10 cellular contexts compared by ENCODE assay signal in the genomic region with DNA sequence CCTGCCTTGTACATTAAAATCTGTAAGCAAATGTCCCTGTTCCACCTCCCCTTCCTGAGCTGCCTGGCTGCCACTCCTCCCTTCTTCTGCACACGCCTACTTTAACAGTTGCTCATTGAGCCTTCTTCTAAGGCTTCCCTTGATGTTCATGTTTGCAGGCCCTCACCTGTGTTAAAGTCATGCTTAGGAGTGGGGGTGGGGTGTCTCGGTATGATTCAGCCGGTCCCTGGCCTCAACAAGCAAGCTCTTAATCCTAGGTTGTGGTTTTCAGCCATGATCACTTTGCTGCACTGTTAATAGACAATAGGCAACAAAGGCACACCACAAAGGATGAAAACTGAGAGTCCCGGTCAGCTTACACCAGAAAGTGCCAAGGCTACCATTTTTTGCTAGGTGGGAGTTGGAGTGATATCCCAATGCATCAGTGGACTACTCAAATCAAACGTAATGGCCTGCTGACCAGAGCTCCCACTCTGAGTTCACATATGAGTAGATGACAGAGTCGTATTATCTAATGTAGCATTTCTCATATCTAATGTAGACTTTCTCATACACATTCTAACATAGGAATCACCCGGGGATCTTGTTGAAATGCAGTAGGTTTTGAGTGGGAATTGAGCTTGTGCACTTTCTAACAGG. TPM values are rescaled to one million over a fixed set of nuclear protein-coding genes. Genes with fewer than 3 reads are reported as not detected.
DNase-seq lines count a peak whose midpoint lies in the region; ATAC-seq, FAIRE-seq and TF ChIP-seq lines count a peak whose summit lies in the region.
"Had no signal": no experiment of that assay in that cellular context is flagged by ENCODE, and none has a peak within 500 bp of the region (broad histone marks: within the 10 kb centered on the region; RNA-seq: fewer than 3 reads in every experiment).

No MANE protein-coding gene starts in this region.

- H3K27me3 ChIP-seq in H7 (ENCODE audit: control insufficient read depth, insufficient read depth, low read length): no peaks in the 10 kb centered on the region

- H3K4me3 Mint-ChIP-seq in stimulated activated naive CD8-positive, alpha-beta T cell treated with anti-CD3 and anti-CD28 coated beads, Interleukin-15, amount 100 ng/mL, for 72 hours: no peak overlapping the region
- H3K4me3 Mint-ChIP-seq in activated T-helper 1 cell treated with anti-CD3 and anti-CD28 coated beads, Interleukin-12 subunit alpha, Interleukin-12 subunit beta, Interleukin-2, Interleukin-4 antibody, amounts not matched to agents 30 ng/mL and 10 ng/mL and 1 ng/mL, durations not matched to agents 14 hours and 24 hours and 36 hours: peak overlapping the region; percentile 40
- no peak overlapping the region for H3K4me3 Mint-ChIP-seq in mesothelial cell of epicardium

- no peak for FAIRE-seq in GM12892 (lab: Jason Lieb, UNC)
- FAIRE-seq: TTC549 had no signal

- H3K36me3 Mint-ChIP-seq in activated T-helper 1 cell treated with anti-CD3 and anti-CD28 coated beads, Interleukin-12 subunit alpha, Interleukin-12 subunit beta, Interleukin-2, Interleukin-4 antibody, amounts not matched to agents 30 ng/mL and 10 ng/mL and 1 ng/mL, durations not matched to agents 14 hours and 24 hours and 36 hours (ENCODE audit: low read depth): peaks cover 28% of the 10 kb centered on the region
- H3K36me3 Mint-ChIP-seq in mesothelial cell of epicardium: no peaks in the 10 kb centered on the region

- no peaks in the 10 kb centered on the region for H3K36me3 ChIP-seq in H7 (replicated peaks; ENCODE audit: control insufficient read depth, insufficient read depth, low read length)

- peaks cover 33% of the 10 kb centered on the region for H3K4me1 Mint-ChIP-seq in stimulated activated naive CD8-positive, alpha-beta T cell treated with anti-CD3 and anti-CD28 coated beads, Interleukin-15, amount 100 ng/mL, for 72 hours
- peaks cover 88% of the 10 kb centered on the region for H3K4me1 Mint-ChIP-seq in activated T-helper 1 cell treated with anti-CD3 and anti-CD28 coated beads, Interleukin-12 subunit alpha, Interleukin-12 subunit beta, Interleukin-2, Interleukin-4 antibody, amounts not matched to agents 30 ng/mL and 10 ng/mL and 1 ng/mL, durations not matched to agents 14 hours and 24 hours and 36 hours (ENCODE audit: low read depth)
- peaks cover 28% of the 10 kb centered on the region for H3K4me1 Mint-ChIP-seq in mesothelial cell of epicardium

- H3K27me3 Mint-ChIP-seq in stimulated activated naive CD8-positive, alpha-beta T cell treated with anti-CD3 and anti-CD28 coated beads, Interleukin-15, amount 100 ng/mL, for 72 hours: no peaks in the 10 kb centered on the region
- no peaks in the 10 kb centered on the region for H3K27me3 Mint-ChIP-seq in activated T-helper 1 cell treated with anti-CD3 and anti-CD28 coated beads, Interleukin-12 subunit alpha, Interleukin-12 subunit beta, Interleukin-2, Interleukin-4 antibody, amounts not matched to agents 30 ng/mL and 10 ng/mL and 1 ng/mL, durations not matched to agents 14 hours and 24 hours and 36 hours (ENCODE audit: insufficient read depth)
- H3K27me3 Mint-ChIP-seq in mesothelial cell of epicardium (ENCODE audit: low read depth): no peaks in the 10 kb centered on the region

- no peak overlapping the region for H3K4me3 ChIP-seq in H7 (ENCODE audit: insufficient read depth, low read depth, low read length)

- TF ChIP-seq POLR2A in GM12892 (IDR thresholded peaks at IDR 0.05; ENCODE audit: low read depth, low read length): no peak

- no peak for DNase-seq in stimulated activated naive CD8-positive, alpha-beta T cell treated with anti-CD3 and anti-CD28 coated beads, Interleukin-15, amount 100 ng/mL, for 72 hours
- DNase-seq in stimulated activated naive CD8-positive, alpha-beta T cell treated with anti-CD3 and anti-CD28 coated beads, Interleukin-15, Interleukin-2, amounts not matched to agents 100 U/mL and 50 U/mL, for 24 hours: no peak
- no peak for DNase-seq in activated T-helper 1 cell treated with anti-CD3 and anti-CD28 coated beads, Interleukin-12 subunit alpha, Interleukin-12 subunit beta, Interleukin-2, Interleukin-4 antibody, amounts not matched to agents 30 ng/mL and 10 ng/mL and 1 ng/mL, durations not matched to agents 14 hours and 24 hours and 36 hours (ENCODE audit: low spot score)
- DNase-seq in GM12892 (ENCODE audit: insufficient read length): no peak
- DNase-seq in H7: no peak
- no peak for DNase-seq in mesothelial cell of epicardium (ENCODE audit: low spot score in 2 of 2, unreplicated experiment in 2 of 2)
- no peak for DNase-seq in GF-D8 (lab: John Stamatoyannopoulos, UW)
- DNase-seq: NCI-H187 had no signal

- ATAC-seq in stimulated activated naive CD8-positive, alpha-beta T cell treated with anti-CD3 and anti-CD28 coated beads, Interleukin-15, amount 100 ng/mL, for 72 hours: peak; percentile 45
- ATAC-seq in stimulated activated naive CD8-positive, alpha-beta T cell treated with anti-CD3 and anti-CD28 coated beads, Interleukin-15, Interleukin-2, amounts not matched to agents 100 U/mL and 50 U/mL, for 24 hours: no peak
- peak; percentile 57 for ATAC-seq in HG03378 (IDR thresholded peaks at IDR 0.05; ENCODE audit: unreplicated experiment)

- peak overlapping the region in 1 of 2 donors; percentile 44 for H3K27ac Mint-ChIP-seq in stimulated activated naive CD8-positive, alpha-beta T cell treated with anti-CD3 and anti-CD28 coated beads, Interleukin-15, amount 100 ng/mL, for 72 hours
- peak overlapping the region; percentile 74 for H3K27ac Mint-ChIP-seq in activated T-helper 1 cell treated with anti-CD3 and anti-CD28 coated beads, Interleukin-12 subunit alpha, Interleukin-12 subunit beta, Interleukin-2, Interleukin-4 antibody, amounts not matched to agents 30 ng/mL and 10 ng/mL and 1 ng/mL, durations not matched to agents 14 hours and 24 hours and 36 hours
- no peak overlapping the region for H3K27ac Mint-ChIP-seq in mesothelial cell of epicardium

- no peaks in the 10 kb centered on the region for H3K9me3 Mint-ChIP-seq in stimulated activated naive CD8-positive, alpha-beta T cell treated with anti-CD3 and anti-CD28 coated beads, Interleukin-15, amount 100 ng/mL, for 72 hours
- H3K9me3 Mint-ChIP-seq in activated T-helper 1 cell treated with anti-CD3 and anti-CD28 coated beads, Interleukin-12 subunit alpha, Interleukin-12 subunit beta, Interleukin-2, Interleukin-4 antibody, amounts not matched to agents 30 ng/mL and 10 ng/mL and 1 ng/mL, durations not matched to agents 14 hours and 24 hours and 36 hours: no peaks in the 10 kb centered on the region
- no peaks in the 10 kb centered on the region for H3K9me3 Mint-ChIP-seq in mesothelial cell of epicardium

- intact Hi-C loops in activated T-helper 1 cell treated with anti-CD3 and anti-CD28 coated beads, Interleukin-12 subunit alpha, Interleukin-12 subunit beta, Interleukin-2, Interleukin-4 antibody, amounts not matched to agents 30 ng/mL and 10 ng/mL and 1 ng/mL, durations not matched to agents 14 hours and 24 hours and 36 hours (cut with micrococcal nuclease): loop anchor here (5.0 to 10.0 kb wide), 3 partner anchors 605 to 1152 kb away; a partner anchor contains a TSS

- no peak for TF ChIP-seq CTCF in mesothelial cell of epicardium (IDR thresholded peaks at IDR 0.05; ENCODE audit: unreplicated experiment)

RNA-seq across cellular contexts. Expression of a gene that starts 38.2 kb away (rescaled TPM):
- total RNA-seq in activated T-helper 1 cell treated with anti-CD3 and anti-CD28 coated beads, Interleukin-12 subunit alpha, Interleukin-12 subunit beta, Interleukin-2, Interleukin-4 antibody, amounts not matched to agents 30 ng/mL and 10 ng/mL and 1 ng/mL, durations not matched to agents 14 hours and 24 hours and 36 hours: 15.7 and 16.3 TPM in 2 replicates
- polyA plus RNA-seq in GM12892 (2012; ENCODE audit: missing spikeins): 14.0 TPM
- total RNA-seq in H7 (2014; rRNA removed; shearing (Covaris generic)): 52.6 and 54.0 TPM in 2 replicates
- 48.2 to 53.6 TPM (median 52.3 TPM) in 3 replicates for total RNA-seq in mesothelial cell of epicardium
